In genomic region chr2:44580875-44581515, GRCh38 we compare ENCODE assay signal across 21 cellular contexts.
"Had no signal": no experiment of that assay in that cellular context is flagged by ENCODE, and none has a peak within 500 bp of the region (broad histone marks: within the 10 kb centered on the region; RNA-seq: fewer than 3 reads in every experiment).

No MANE protein-coding gene starts in this region.

- ATAC-seq: heart left ventricle; mucosa of descending colon; naive thymus-derived CD8-positive, alpha-beta T cell; psoas muscle; sciatic nerve; stimulated activated naive B cell treated with anti-CD40 and anti-IgM and Interleukin-4, amounts not matched to agents 10 μg/mL and 1 μg/mL and 100 μg/mL, for 72 hours had no signal

- H3K27me3 ChIP-seq: dorsolateral prefrontal cortex, heart left ventricle, neutrophil, spleen, suprapubic skin, thyroid gland had no signal

- H3K4me3 ChIP-seq: dorsolateral prefrontal cortex, heart left ventricle, mucosa of descending colon, psoas muscle, spleen, suprapubic skin, thyroid gland had no signal

- H3K27ac Mint-ChIP-seq: stimulated activated naive B cell treated with anti-CD40 and anti-IgM and Interleukin-4, amounts not matched to agents 10 μg/mL and 1 μg/mL and 100 μg/mL, for 72 hours; type B pancreatic cell had no signal

- H3K27ac ChIP-seq: dorsolateral prefrontal cortex, heart left ventricle, neutrophil, psoas muscle, spleen, suprapubic skin, thyroid gland had no signal

- H3K36me3 ChIP-seq: heart left ventricle, neutrophil, spleen, suprapubic skin, thyroid gland had no signal

- DNase-seq: cortex of kidney; dorsolateral prefrontal cortex; effector CD8-positive, alpha-beta T cell; heart left ventricle; hippocampal formation; kidney glomerular epithelial cell; mammary epithelial cell; mucosa of descending colon; psoas muscle; retina; spleen; stimulated activated CD4-positive, alpha-beta T cell treated with anti-CD3 and anti-CD28 coated beads, Interleukin-15, amount 100 ng/mL, for 24 hours; stimulated activated CD4-positive, alpha-beta T cell treated with anti-CD3 and anti-CD28 coated beads, Interleukin-1b, Interleukin-23, amount 100 ng/mL, for 48 hours; stimulated activated CD4-positive, alpha-beta T cell treated with anti-CD3 and anti-CD28 coated beads, Interleukin-4, amount 100 ng/mL, for 24 hours; stimulated activated naive B cell treated with anti-CD40 and anti-IgM and Interleukin-4, amounts not matched to agents 10 μg/mL and 1 μg/mL and 100 μg/mL, for 72 hours; thyroid gland had no signal

- H3K27me3 Mint-ChIP-seq: naive thymus-derived CD8-positive, alpha-beta T cell; stimulated activated naive B cell treated with anti-CD40 and anti-IgM and Interleukin-4, amounts not matched to agents 10 μg/mL and 1 μg/mL and 100 μg/mL, for 72 hours; type B pancreatic cell had no signal

- H3K9me3 Mint-ChIP-seq: stimulated activated naive B cell treated with anti-CD40 and anti-IgM and Interleukin-4, amounts not matched to agents 10 μg/mL and 1 μg/mL and 100 μg/mL, for 72 hours; type B pancreatic cell had no signal

- H3K4me3 Mint-ChIP-seq: stimulated activated naive B cell treated with anti-CD40 and anti-IgM and Interleukin-4, amounts not matched to agents 10 μg/mL and 1 μg/mL and 100 μg/mL, for 72 hours; type B pancreatic cell had no signal

- H3K9me3 ChIP-seq: heart left ventricle, mucosa of descending colon, neutrophil, psoas muscle, spleen, suprapubic skin, thyroid gland had no signal

- H3K4me1 ChIP-seq: thyroid gland had no signal

- H3K36me3 Mint-ChIP-seq: type B pancreatic cell had no signal
